Comparison of ENCODE assay signal across 1 cellular context in the genomic region with DNA sequence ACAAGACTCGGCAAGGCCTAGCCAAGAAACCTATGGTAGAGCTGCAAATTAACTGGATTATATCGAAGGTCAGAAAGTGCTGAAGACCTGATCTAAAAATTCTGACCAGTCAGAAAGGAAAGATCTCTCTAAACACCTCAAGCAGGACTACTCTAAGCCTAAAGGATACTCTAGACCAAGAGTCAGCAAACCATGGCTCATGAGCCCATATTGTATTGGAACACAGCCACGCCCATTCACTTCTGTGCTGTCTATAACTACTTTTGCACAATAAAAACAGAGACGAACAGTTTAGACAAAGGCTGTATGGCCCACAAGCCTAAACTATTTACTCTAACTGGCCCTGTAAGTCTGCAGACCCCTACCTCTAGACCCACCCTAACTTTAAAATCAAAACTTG.
TF ChIP-seq lines count a peak whose summit lies in the region.

No MANE protein-coding gene starts in this region.

TF ChIP-seq in K562, 482 proteins besides CTCF, POLR2A, EP300 and RAD21:
- TF ChIP-seq MGA (IDR thresholded peaks at IDR 0.05) = 0 out of 2 replicates have a peak, but pooled peaks have one; percentile 20
- TF ChIP-seq ZNF778 (CRISPR knock-in tag; IDR thresholded peaks at IDR 0.05) = no peak
